7 cellular contexts compared by ENCODE assay signal in the genomic region with DNA sequence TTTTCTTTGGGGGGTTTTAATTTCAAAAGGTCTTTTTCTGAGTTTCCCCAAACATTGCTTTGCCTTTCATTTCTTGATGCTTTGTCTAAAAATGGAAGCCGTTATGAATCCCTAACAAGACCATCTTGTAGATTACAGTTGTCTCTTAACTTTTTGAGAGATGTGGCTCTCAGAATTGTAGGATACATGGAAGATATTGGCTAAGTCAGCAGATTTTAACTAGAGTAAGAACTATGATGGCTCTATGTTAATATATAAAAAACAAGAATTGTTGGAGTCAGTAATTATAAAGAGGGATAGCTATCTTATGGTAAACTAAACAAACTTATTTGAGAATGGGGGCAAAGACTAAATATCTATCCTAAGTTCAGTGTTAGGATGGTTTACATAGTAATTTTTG.
"Had no signal": no experiment of that assay in that cellular context is flagged by ENCODE, and none has a peak within 500 bp of the region (broad histone marks: within the 10 kb centered on the region; RNA-seq: fewer than 3 reads in every experiment).

No MANE protein-coding gene starts in this region.

- H3K27ac ChIP-seq: GM23248, HL-60 had no signal

- H3K4me3 ChIP-seq: GM23248 had no signal

- H2AFZ ChIP-seq: GM23248 had no signal

- FAIRE-seq: H54 had no signal

- DNase-seq: GM23248, GOT3, H9, HCEC 1CT, KG1 had no signal

- H3K9ac ChIP-seq: GM23248 had no signal
